In genomic region chr2:152432765-152433164, GRCh38 we compare ENCODE assay signal across 1 cellular context.
TF ChIP-seq lines count a peak whose summit lies in the region.

No MANE protein-coding gene starts in this region.

TF ChIP-seq in HepG2, 621 proteins besides CTCF, POLR2A, EP300 and RAD21 (continued from another document and continues in another):
- TF ChIP-seq BCL3 (CRISPR knock-in tag; IDR thresholded peaks at IDR 0.05): no peak
- TF ChIP-seq POLR2AphosphoS2 (IDR thresholded peaks at IDR 0.05; ENCODE audit: low read depth, low read length): no peak
- no peak for TF ChIP-seq PATZ1 (CRISPR knock-in tag; IDR thresholded peaks at IDR 0.05)
- TF ChIP-seq, protein P1, sequence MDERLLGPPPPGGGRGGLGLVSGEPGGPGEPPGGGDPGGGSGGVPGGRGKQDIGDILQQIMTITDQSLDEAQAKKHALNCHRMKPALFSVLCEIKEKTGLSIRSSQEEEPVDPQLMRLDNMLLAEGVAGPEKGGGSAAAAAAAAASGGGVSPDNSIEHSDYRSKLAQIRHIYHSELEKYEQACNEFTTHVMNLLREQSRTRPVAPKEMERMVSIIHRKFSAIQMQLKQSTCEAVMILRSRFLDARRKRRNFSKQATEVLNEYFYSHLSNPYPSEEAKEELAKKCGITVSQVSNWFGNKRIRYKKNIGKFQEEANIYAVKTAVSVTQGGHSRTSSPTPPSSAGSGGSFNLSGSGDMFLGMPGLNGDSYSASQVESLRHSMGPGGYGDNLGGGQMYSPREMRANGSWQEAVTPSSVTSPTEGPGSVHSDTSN (CRISPR knock-in tag; IDR thresholded peaks at IDR 0.05): no peak
- TF ChIP-seq ZNF598 (CRISPR knock-in tag; IDR thresholded peaks at IDR 0.05; ENCODE audit: borderline replicate concordance): no peak
- TF ChIP-seq, protein P2, sequence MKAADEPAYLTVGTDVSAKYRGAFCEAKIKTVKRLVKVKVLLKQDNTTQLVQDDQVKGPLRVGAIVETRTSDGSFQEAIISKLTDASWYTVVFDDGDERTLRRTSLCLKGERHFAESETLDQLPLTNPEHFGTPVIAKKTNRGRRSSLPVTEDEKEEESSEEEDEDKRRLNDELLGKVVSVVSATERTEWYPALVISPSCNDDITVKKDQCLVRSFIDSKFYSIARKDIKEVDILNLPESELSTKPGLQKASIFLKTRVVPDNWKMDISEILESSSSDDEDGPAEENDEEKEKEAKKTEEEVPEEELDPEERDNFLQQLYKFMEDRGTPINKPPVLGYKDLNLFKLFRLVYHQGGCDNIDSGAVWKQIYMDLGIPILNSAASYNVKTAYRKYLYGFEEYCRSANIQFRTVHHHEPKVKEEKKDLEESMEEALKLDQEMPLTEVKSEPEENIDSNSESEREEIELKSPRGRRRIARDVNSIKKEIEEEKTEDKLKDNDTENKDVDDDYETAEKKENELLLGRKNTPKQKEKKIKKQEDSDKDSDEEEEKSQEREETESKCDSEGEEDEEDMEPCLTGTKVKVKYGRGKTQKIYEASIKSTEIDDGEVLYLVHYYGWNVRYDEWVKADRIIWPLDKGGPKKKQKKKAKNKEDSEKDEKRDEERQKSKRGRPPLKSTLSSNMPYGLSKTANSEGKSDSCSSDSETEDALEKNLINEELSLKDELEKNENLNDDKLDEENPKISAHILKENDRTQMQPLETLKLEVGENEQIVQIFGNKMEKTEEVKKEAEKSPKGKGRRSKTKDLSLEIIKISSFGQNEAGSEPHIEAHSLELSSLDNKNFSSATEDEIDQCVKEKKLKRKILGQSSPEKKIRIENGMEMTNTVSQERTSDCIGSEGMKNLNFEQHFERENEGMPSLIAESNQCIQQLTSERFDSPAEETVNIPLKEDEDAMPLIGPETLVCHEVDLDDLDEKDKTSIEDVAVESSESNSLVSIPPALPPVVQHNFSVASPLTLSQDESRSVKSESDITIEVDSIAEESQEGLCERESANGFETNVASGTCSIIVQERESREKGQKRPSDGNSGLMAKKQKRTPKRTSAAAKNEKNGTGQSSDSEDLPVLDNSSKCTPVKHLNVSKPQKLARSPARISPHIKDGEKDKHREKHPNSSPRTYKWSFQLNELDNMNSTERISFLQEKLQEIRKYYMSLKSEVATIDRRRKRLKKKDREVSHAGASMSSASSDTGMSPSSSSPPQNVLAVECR (CRISPR knock-in tag; IDR thresholded peaks at IDR 0.05; ENCODE audit: borderline replicate concordance): 0 out of 2 replicates have a peak, but pooled peaks have one; percentile 44
- TF ChIP-seq ZNF382 (CRISPR knock-in tag; IDR thresholded peaks at IDR 0.05; ENCODE audit: borderline replicate concordance): no peak
- no peak for TF ChIP-seq ZSCAN25 (CRISPR knock-in tag; IDR thresholded peaks at IDR 0.05)
- TF ChIP-seq HOXD1 (CRISPR knock-in tag; IDR thresholded peaks at IDR 0.05): no peak
- TF ChIP-seq ZKSCAN8 (CRISPR knock-in tag; IDR thresholded peaks at IDR 0.05; ENCODE audit: borderline replicate concordance): no peak
- TF ChIP-seq ZNF629 (CRISPR knock-in tag; conservative IDR thresholded peaks at IDR 0.05): no peak
- TF ChIP-seq, protein P3, sequence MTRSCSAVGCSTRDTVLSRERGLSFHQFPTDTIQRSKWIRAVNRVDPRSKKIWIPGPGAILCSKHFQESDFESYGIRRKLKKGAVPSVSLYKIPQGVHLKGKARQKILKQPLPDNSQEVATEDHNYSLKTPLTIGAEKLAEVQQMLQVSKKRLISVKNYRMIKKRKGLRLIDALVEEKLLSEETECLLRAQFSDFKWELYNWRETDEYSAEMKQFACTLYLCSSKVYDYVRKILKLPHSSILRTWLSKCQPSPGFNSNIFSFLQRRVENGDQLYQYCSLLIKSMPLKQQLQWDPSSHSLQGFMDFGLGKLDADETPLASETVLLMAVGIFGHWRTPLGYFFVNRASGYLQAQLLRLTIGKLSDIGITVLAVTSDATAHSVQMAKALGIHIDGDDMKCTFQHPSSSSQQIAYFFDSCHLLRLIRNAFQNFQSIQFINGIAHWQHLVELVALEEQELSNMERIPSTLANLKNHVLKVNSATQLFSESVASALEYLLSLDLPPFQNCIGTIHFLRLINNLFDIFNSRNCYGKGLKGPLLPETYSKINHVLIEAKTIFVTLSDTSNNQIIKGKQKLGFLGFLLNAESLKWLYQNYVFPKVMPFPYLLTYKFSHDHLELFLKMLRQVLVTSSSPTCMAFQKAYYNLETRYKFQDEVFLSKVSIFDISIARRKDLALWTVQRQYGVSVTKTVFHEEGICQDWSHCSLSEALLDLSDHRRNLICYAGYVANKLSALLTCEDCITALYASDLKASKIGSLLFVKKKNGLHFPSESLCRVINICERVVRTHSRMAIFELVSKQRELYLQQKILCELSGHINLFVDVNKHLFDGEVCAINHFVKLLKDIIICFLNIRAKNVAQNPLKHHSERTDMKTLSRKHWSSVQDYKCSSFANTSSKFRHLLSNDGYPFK (CRISPR knock-in tag; IDR thresholded peaks at IDR 0.05; ENCODE audit: borderline replicate concordance): no peak
- no peak for TF ChIP-seq ZNF777 (CRISPR knock-in tag; IDR thresholded peaks at IDR 0.05)
- TF ChIP-seq ZNF577 (CRISPR knock-in tag; IDR thresholded peaks at IDR 0.05; ENCODE audit: borderline replicate concordance, low read depth): no peak
- TF ChIP-seq E2F1 (CRISPR knock-in tag; IDR thresholded peaks at IDR 0.05): no peak
- 0 out of 2 replicates have a peak, but pooled peaks have one; percentile 36 for TF ChIP-seq POGZ (CRISPR knock-in tag; IDR thresholded peaks at IDR 0.05)
- TF ChIP-seq ZNF3 (CRISPR knock-in tag; IDR thresholded peaks at IDR 0.05): peak; percentile 56
- TF ChIP-seq CEBPB (IDR thresholded peaks at IDR 0.05; ENCODE audit: borderline replicate concordance, low read depth, low read length): no peak
- TF ChIP-seq, protein P4, sequence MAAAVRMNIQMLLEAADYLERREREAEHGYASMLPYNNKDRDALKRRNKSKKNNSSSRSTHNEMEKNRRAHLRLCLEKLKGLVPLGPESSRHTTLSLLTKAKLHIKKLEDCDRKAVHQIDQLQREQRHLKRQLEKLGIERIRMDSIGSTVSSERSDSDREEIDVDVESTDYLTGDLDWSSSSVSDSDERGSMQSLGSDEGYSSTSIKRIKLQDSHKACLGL (CRISPR knock-in tag; IDR thresholded peaks at IDR 0.05): no peak
- TF ChIP-seq ZNF329 (CRISPR knock-in tag; IDR thresholded peaks at IDR 0.05; ENCODE audit: low read depth): no peak
- TF ChIP-seq HNRNPK (IDR thresholded peaks at IDR 0.05; ENCODE audit: low read depth, low read length, poor library complexity, severe bottlenecking): no peak
- TF ChIP-seq HOXA7 (CRISPR knock-in tag; IDR thresholded peaks at IDR 0.05): no peak
- 0 out of 2 replicates have a peak, but pooled peaks have one; percentile 53 for TF ChIP-seq NCOA1 (CRISPR knock-in tag; IDR thresholded peaks at IDR 0.05)
- TF ChIP-seq NRL (CRISPR knock-in tag; IDR thresholded peaks at IDR 0.05; ENCODE audit: borderline replicate concordance): no peak
- TF ChIP-seq FOXA3 (CRISPR knock-in tag; IDR thresholded peaks at IDR 0.05): 0 out of 2 replicates have a peak, but pooled peaks have one; percentile 15
- no peak for TF ChIP-seq MAF1 (CRISPR knock-in tag; IDR thresholded peaks at IDR 0.05; ENCODE audit: borderline replicate concordance)
- no peak for TF ChIP-seq TGIF2 (CRISPR knock-in tag; IDR thresholded peaks at IDR 0.05)
- TF ChIP-seq ZSCAN22 (CRISPR knock-in tag; IDR thresholded peaks at IDR 0.05): no peak
- TF ChIP-seq TCF7 (IDR thresholded peaks at IDR 0.05; ENCODE audit: low read depth): peak; percentile 26; the same call in 1 of the 2 replicates
- TF ChIP-seq IRF2 (CRISPR knock-in tag; IDR thresholded peaks at IDR 0.05): 0 out of 2 replicates have a peak, but pooled peaks have one; percentile 21
- TF ChIP-seq ZNF652 (CRISPR knock-in tag; IDR thresholded peaks at IDR 0.05; ENCODE audit: borderline replicate concordance, low read depth): no peak
- TF ChIP-seq PHF21A (CRISPR knock-in tag; IDR thresholded peaks at IDR 0.05): 0 out of 2 replicates have a peak, but pooled peaks have one; percentile 13
- no peak for TF ChIP-seq ZNF460 (CRISPR knock-in tag; IDR thresholded peaks at IDR 0.05; ENCODE audit: borderline replicate concordance)
- TF ChIP-seq ATF7 (IDR thresholded peaks at IDR 0.05): no peak
- no peak for TF ChIP-seq ATF7 (CRISPR knock-in tag; IDR thresholded peaks at IDR 0.05)
- no peak for TF ChIP-seq TBL1XR1 (IDR thresholded peaks at IDR 0.05; ENCODE audit: borderline replicate concordance, low read length, partially characterized antibody)
- TF ChIP-seq, protein P5, sequence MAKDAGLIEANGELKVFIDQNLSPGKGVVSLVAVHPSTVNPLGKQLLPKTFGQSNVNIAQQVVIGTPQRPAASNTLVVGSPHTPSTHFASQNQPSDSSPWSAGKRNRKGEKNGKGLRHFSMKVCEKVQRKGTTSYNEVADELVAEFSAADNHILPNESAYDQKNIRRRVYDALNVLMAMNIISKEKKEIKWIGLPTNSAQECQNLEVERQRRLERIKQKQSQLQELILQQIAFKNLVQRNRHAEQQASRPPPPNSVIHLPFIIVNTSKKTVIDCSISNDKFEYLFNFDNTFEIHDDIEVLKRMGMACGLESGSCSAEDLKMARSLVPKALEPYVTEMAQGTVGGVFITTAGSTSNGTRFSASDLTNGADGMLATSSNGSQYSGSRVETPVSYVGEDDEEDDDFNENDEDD (CRISPR knock-in tag; IDR thresholded peaks at IDR 0.05; ENCODE audit: borderline replicate concordance): no peak
- TF ChIP-seq, protein P6, sequence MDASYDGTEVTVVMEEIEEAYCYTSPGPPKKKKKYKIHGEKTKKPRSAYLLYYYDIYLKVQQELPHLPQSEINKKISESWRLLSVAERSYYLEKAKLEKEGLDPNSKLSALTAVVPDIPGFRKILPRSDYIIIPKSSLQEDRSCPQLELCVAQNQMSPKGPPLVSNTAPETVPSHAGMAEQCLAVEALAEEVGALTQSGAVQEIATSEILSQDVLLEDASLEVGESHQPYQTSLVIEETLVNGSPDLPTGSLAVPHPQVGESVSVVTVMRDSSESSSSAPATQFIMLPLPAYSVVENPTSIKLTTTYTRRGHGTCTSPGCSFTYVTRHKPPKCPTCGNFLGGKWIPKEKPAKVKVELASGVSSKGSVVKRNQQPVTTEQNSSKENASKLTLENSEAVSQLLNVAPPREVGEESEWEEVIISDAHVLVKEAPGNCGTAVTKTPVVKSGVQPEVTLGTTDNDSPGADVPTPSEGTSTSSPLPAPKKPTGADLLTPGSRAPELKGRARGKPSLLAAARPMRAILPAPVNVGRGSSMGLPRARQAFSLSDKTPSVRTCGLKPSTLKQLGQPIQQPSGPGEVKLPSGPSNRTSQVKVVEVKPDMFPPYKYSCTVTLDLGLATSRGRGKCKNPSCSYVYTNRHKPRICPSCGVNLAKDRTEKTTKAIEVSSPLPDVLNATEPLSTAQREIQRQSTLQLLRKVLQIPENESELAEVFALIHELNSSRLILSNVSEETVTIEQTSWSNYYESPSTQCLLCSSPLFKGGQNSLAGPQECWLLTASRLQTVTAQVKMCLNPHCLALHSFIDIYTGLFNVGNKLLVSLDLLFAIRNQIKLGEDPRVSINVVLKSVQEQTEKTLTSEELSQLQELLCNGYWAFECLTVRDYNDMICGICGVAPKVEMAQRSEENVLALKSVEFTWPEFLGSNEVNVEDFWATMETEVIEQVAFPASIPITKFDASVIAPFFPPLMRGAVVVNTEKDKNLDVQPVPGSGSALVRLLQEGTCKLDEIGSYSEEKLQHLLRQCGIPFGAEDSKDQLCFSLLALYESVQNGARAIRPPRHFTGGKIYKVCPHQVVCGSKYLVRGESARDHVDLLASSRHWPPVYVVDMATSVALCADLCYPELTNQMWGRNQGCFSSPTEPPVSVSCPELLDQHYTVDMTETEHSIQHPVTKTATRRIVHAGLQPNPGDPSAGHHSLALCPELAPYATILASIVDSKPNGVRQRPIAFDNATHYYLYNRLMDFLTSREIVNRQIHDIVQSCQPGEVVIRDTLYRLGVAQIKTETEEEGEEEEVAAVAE (CRISPR knock-in tag; IDR thresholded peaks at IDR 0.05; ENCODE audit: borderline replicate concordance): peak; percentile 40; the same call in 1 of the 2 replicates
- TF ChIP-seq SAP130 (CRISPR knock-in tag; IDR thresholded peaks at IDR 0.05; ENCODE audit: low read depth): peak; percentile 25; the same call in 1 of the 2 replicates
- no peak for TF ChIP-seq KDM3A (CRISPR knock-in tag; IDR thresholded peaks at IDR 0.05; ENCODE audit: low read depth)
- TF ChIP-seq TAF1 (CRISPR knock-in tag; IDR thresholded peaks at IDR 0.05): no peak
- no peak for TF ChIP-seq ZNF670 (CRISPR knock-in tag; IDR thresholded peaks at IDR 0.05; ENCODE audit: borderline replicate concordance)
